Comparison of ENCODE assay signal across 9 cellular contexts in genomic region chr3:155233213-155233612, GRCh38.
A peak's percentile ranks its signal among the peaks of the same experiment; 100 is the strongest.
DNase-seq lines count a peak whose midpoint lies in the region; ATAC-seq lines count a peak whose summit lies in the region.
"Had no signal": no experiment of that assay in that cellular context is flagged by ENCODE, and none has a peak within 500 bp of the region (broad histone marks: within the 10 kb centered on the region; RNA-seq: fewer than 3 reads in every experiment).

No MANE protein-coding gene starts in this region.

- no peak for ATAC-seq in HG03280 (IDR thresholded peaks at IDR 0.05; ENCODE audit: unreplicated experiment)

- DNase-seq in GM04503 (ENCODE audit: low read depth) (peak; percentile 81), SW480 (ENCODE audit: low spot score) (peak; percentile 9), cardiac septum (ENCODE audit: low spot score) (peak; percentile 75), GF-D8 (lab: John Stamatoyannopoulos, UW) (no peak), T1000 (lab: John Stamatoyannopoulos, UW) (no peak)
- DNase-seq in stimulated activated CD4-positive, alpha-beta T cell treated with anti-CD3 and anti-CD28 coated beads, Interleukin-4, amount 100 ng/mL, for 1 hour: no peak
- DNase-seq: activated gamma-delta T cell had no signal

- peaks cover 10 to 17% (median 16%) of the 10 kb centered on the region in 3 donors for H3K4me1 ChIP-seq in skeletal muscle tissue (ENCODE audit: control insufficient read depth in 3 of 3, insufficient read depth in 3 of 3, low read length in 3 of 3)

- peak overlapping the region; percentile 34 to 46 (median 35) for H3K9ac ChIP-seq in skeletal muscle tissue (ENCODE audit: low read depth in 1 of 3, low read length in 3 of 3)

- H3K27ac ChIP-seq in skeletal muscle tissue (ENCODE audit: low read depth, low read length): peak overlapping the region; percentile 96

- intact Hi-C loops in cardiac septum (cut with DNase I): loop anchor here (2.0 to 5.0 kb wide), 2 partner anchors 84 to 331 kb away; no protein-coding TSS in a partner anchor

- H3K36me3 ChIP-seq in skeletal muscle tissue (ENCODE audit: control insufficient read depth in 3 of 3, insufficient read depth in 3 of 3, low read length in 3 of 3): no peaks in the 10 kb centered on the region

- no peaks in the 10 kb centered on the region for H3K9me3 ChIP-seq in skeletal muscle tissue (ENCODE audit: control insufficient read depth in 3 of 3, low read length in 3 of 3)

- H3K27me3 ChIP-seq in skeletal muscle tissue (ENCODE audit: control insufficient read depth in 3 of 3, insufficient read depth in 3 of 3, low read length in 3 of 3): no peaks in the 10 kb centered on the region

- H3K4me3 ChIP-seq in skeletal muscle tissue (ENCODE audit: low read length in 3 of 3): no peak overlapping the region

Comparison
In these comparisons a context has a peak if more than half of its experiments do, and no peak if none do; other contexts are left out.
1. DNase-seq: peak in GM04503 (single experiment), SW480 (single experiment) and cardiac septum (single experiment); none in GF-D8 (single experiment), stimulated activated CD4-positive, alpha-beta T cell treated with anti-CD3 and anti-CD28 coated beads, Interleukin-4, amount 100 ng/mL, for 1 hour (single experiment) and T1000 (single experiment).